Comparison of ENCODE assay signal across 37 cellular contexts in the genomic region with DNA sequence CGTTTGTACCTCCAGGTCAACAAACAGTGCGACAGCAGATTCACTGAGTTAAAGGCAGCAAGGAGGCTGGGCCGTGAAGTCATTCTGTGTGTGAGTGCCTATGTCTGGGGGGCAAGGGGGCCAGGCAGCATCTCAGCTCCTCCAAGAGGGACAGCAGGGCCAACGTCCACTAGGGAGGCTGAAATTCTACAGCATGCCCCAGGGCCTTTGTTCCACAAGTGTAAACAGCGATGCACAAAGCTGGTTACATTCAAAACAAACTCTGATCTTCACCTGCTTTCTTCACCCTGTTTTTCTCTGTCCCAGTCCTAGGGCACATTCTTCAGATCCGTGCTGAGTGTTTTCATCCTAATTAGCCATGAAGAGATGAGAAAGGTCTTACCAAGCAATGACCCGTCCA.
"Had no signal": no experiment of that assay in that cellular context is flagged by ENCODE, and none has a peak within 500 bp of the region (broad histone marks: within the 10 kb centered on the region; RNA-seq: fewer than 3 reads in every experiment).

No MANE protein-coding gene starts in this region.

- H3K9me3 Mint-ChIP-seq: activated CD4-positive, alpha-beta memory T cell treated with anti-CD3 and anti-CD28 coated beads for 36 hours; activated CD4-positive, alpha-beta T cell treated with anti-CD3 and anti-CD28 coated beads, Interleukin-2, amount 10 ng/mL, durations not matched to agents 24 days and 14 days; activated naive CD4-positive, alpha-beta T cell treated with anti-CD3 and anti-CD28 coated beads for 36 hours; activated naive CD8-positive, alpha-beta T cell treated with anti-CD3 and anti-CD28 coated beads, Interleukin-2, amount 10 ng/mL, durations not matched to agents 7 days and 5 days; activated naive CD8-positive, alpha-beta T cell treated with anti-CD3 and anti-CD28 coated beads, Interleukin-2, amount 50 U/mL, for 24 hours; activated T-cell treated with anti-CD3 and anti-CD28 coated beads, Interleukin-2, amount 50 U/mL, for 4 hours; activated T-helper 1 cell treated with anti-CD3 and anti-CD28 coated beads, Interleukin-12 subunit alpha, Interleukin-12 subunit beta, Interleukin-2, Interleukin-4 antibody, amounts not matched to agents 30 ng/mL and 10 ng/mL and 1 ng/mL, durations not matched to agents 14 hours and 24 hours and 36 hours; activated T-helper 17 cell treated with anti-CD3 and anti-CD28 coated beads, Interleukin-2, amount 50 U/mL, for 72 hours; central memory CD8-positive, alpha-beta T cell; T-helper 1 cell treated with Interleukin-12 subunit alpha and Interleukin-12 subunit beta and Interleukin-4 antibody, amounts not matched to agents 30 μg/mL and 1 μg/mL, for 36 hours; T-helper 2 cell treated with Interferon-gamma antibody and Interleukin-4, amounts not matched to agents 5 μg/mL and 100 μg/mL, for 36 hours had no signal

- H3K27ac ChIP-seq: ascending aorta, cardiac muscle cell, VCaP had no signal

- H3K4me3 ChIP-seq: ascending aorta, cardiac muscle cell had no signal

- ATAC-seq: activated CD8-positive, alpha-beta T cell treated with anti-CD3 and anti-CD28 coated beads for 36 hours; activated naive CD8-positive, alpha-beta T cell treated with anti-CD3 and anti-CD28 coated beads, Interleukin-2, amount 50 U/mL, for 24 hours; activated T-cell treated with anti-CD3 and anti-CD28 coated beads, Interleukin-2, amount 50 U/mL, for 4 hours; activated T-cell treated with anti-CD3 and anti-CD28 coated beads, Interleukin-2, amount 50 U/mL, for 72 hours; activated T-helper 17 cell treated with anti-CD3 and anti-CD28 coated beads, Interleukin-2, amount 50 U/mL, for 72 hours had no signal

- H3K36me3 ChIP-seq: cardiac muscle cell had no signal

- H3K9me3 ChIP-seq: ascending aorta had no signal

- H3K36me3 Mint-ChIP-seq: activated CD4-positive, alpha-beta memory T cell treated with anti-CD3 and anti-CD28 coated beads for 36 hours; activated naive CD8-positive, alpha-beta T cell treated with anti-CD3 and anti-CD28 coated beads, Interleukin-2, amount 10 ng/mL, durations not matched to agents 7 days and 5 days had no signal

- H3K27me3 Mint-ChIP-seq: activated CD8-positive, alpha-beta T cell treated with anti-CD3 and anti-CD28 coated beads for 36 hours; activated naive CD8-positive, alpha-beta T cell; activated naive CD8-positive, alpha-beta T cell treated with anti-CD3 and anti-CD28 coated beads, Interleukin-2, amount 50 U/mL, for 24 hours; brain had no signal

- H3K27ac Mint-ChIP-seq: activated B cell treated with CpG ODN at 0.5 μM for 24 hours; activated CD4-positive, alpha-beta memory T cell treated with anti-CD3 and anti-CD28 coated beads for 36 hours; activated CD4-positive, alpha-beta T cell treated with anti-CD3 and anti-CD28 coated beads, Interleukin-2, amount 10 ng/mL, durations not matched to agents 24 days and 14 days; activated CD8-positive, alpha-beta T cell treated with anti-CD3 and anti-CD28 coated beads for 36 hours; activated naive CD4-positive, alpha-beta T cell treated with anti-CD3 and anti-CD28 coated beads for 36 hours; activated naive CD8-positive, alpha-beta T cell; activated naive CD8-positive, alpha-beta T cell treated with anti-CD3 and anti-CD28 coated beads, Interleukin-2, amount 10 ng/mL, durations not matched to agents 7 days and 5 days; activated naive CD8-positive, alpha-beta T cell treated with anti-CD3 and anti-CD28 coated beads, Interleukin-2, amount 50 U/mL, for 24 hours; activated T-cell treated with anti-CD3 and anti-CD28 coated beads, Interleukin-2, amount 50 U/mL, for 72 hours; activated T-helper 1 cell treated with anti-CD3 and anti-CD28 coated beads, Interleukin-12 subunit alpha, Interleukin-12 subunit beta, Interleukin-2, Interleukin-4 antibody, amounts not matched to agents 30 ng/mL and 10 ng/mL and 1 ng/mL, durations not matched to agents 14 hours and 24 hours and 36 hours; activated T-helper 17 cell treated with anti-CD3 and anti-CD28 coated beads, Interleukin-2, amount 50 U/mL, for 72 hours; T-helper 1 cell treated with Interleukin-12 subunit alpha and Interleukin-12 subunit beta and Interleukin-4 antibody, amounts not matched to agents 30 μg/mL and 1 μg/mL, for 36 hours; T-helper 2 cell treated with Interferon-gamma antibody and Interleukin-4, amounts not matched to agents 5 μg/mL and 100 μg/mL, for 36 hours had no signal

- H3K4me3 Mint-ChIP-seq: activated B cell treated with CpG ODN at 0.5 μM for 24 hours; activated CD4-positive, alpha-beta memory T cell treated with anti-CD3 and anti-CD28 coated beads for 36 hours; activated CD4-positive, alpha-beta T cell treated with anti-CD3 and anti-CD28 coated beads, Interleukin-2, amount 10 ng/mL, durations not matched to agents 24 days and 14 days; activated CD8-positive, alpha-beta T cell treated with anti-CD3 and anti-CD28 coated beads for 36 hours; activated naive CD4-positive, alpha-beta T cell treated with anti-CD3 and anti-CD28 coated beads for 36 hours; activated naive CD8-positive, alpha-beta T cell; activated naive CD8-positive, alpha-beta T cell treated with anti-CD3 and anti-CD28 coated beads, Interleukin-2, amount 10 ng/mL, durations not matched to agents 7 days and 5 days; activated naive CD8-positive, alpha-beta T cell treated with anti-CD3 and anti-CD28 coated beads, Interleukin-2, amount 50 U/mL, for 24 hours; activated T-cell treated with anti-CD3 and anti-CD28 coated beads, Interleukin-2, amount 50 U/mL, for 4 hours; activated T-cell treated with anti-CD3 and anti-CD28 coated beads, Interleukin-2, amount 50 U/mL, for 72 hours; activated T-helper 1 cell treated with anti-CD3 and anti-CD28 coated beads, Interleukin-12 subunit alpha, Interleukin-12 subunit beta, Interleukin-2, Interleukin-4 antibody, amounts not matched to agents 30 ng/mL and 10 ng/mL and 1 ng/mL, durations not matched to agents 14 hours and 24 hours and 36 hours; activated T-helper 17 cell treated with anti-CD3 and anti-CD28 coated beads, Interleukin-2, amount 50 U/mL, for 72 hours; brain; central memory CD8-positive, alpha-beta T cell; T-helper 1 cell treated with Interleukin-12 subunit alpha and Interleukin-12 subunit beta and Interleukin-4 antibody, amounts not matched to agents 30 μg/mL and 1 μg/mL, for 36 hours; T-helper 2 cell treated with Interferon-gamma antibody and Interleukin-4, amounts not matched to agents 5 μg/mL and 100 μg/mL, for 36 hours had no signal

- H3K4me1 ChIP-seq: ascending aorta had no signal

- DNase-seq: activated B cell treated with CpG ODN at 0.5 μM for 24 hours; activated CD4-positive, alpha-beta memory T cell treated with anti-CD3 and anti-CD28 coated beads for 36 hours; activated CD4-positive, alpha-beta T cell treated with anti-CD3 and anti-CD28 coated beads for 4 hours; activated CD4-positive, alpha-beta T cell treated with anti-CD3 and anti-CD28 coated beads, Interleukin-2, amount 10 ng/mL, durations not matched to agents 24 days and 14 days; activated CD4-positive, alpha-beta T cell treated with anti-CD3 and anti-CD28 coated beads, Interleukin-2, amount 50 U/mL, for 1 hour; activated CD4-positive, alpha-beta T cell treated with anti-CD3 and anti-CD28 coated beads, Interleukin-2, amount 50 U/mL, for 4 hours; activated CD4-positive, CD25-positive, alpha-beta regulatory T cell treated with anti-CD3 and anti-CD28 coated beads, Interleukin-2, amount 50 U/mL, for 72 hours; activated CD8-positive, alpha-beta memory T cell treated with anti-CD3 and anti-CD28 coated beads, Interleukin-2, amount 50 U/mL, for 4 hours; activated CD8-positive, alpha-beta T cell treated with anti-CD3 and anti-CD28 coated beads for 36 hours; activated effector memory CD4-positive, alpha-beta T cell treated with anti-CD3 and anti-CD28 coated beads, Interleukin-2, amount 50 U/mL, for 16 hours; activated gamma-delta T cell treated with Interleukin-2 at 50 U/mL for 16 hours; activated naive CD4-positive, alpha-beta T cell; activated naive CD4-positive, alpha-beta T cell treated with anti-CD3 and anti-CD28 coated beads for 36 hours; activated naive CD4-positive, alpha-beta T cell treated with anti-CD3 and anti-CD28 coated beads, Interleukin-2, amount 50 U/mL, for 16 hours; activated naive CD8-positive, alpha-beta T cell treated with anti-CD3 and anti-CD28 coated beads, Interleukin-2, amount 10 ng/mL, durations not matched to agents 7 days and 5 days; activated naive CD8-positive, alpha-beta T cell treated with anti-CD3 and anti-CD28 coated beads, Interleukin-2, amount 50 U/mL, for 24 hours; activated T-cell treated with anti-CD3 and anti-CD28 coated beads for 4 hours; activated T-cell treated with anti-CD3 and anti-CD28 coated beads, Interleukin-2, amount 50 U/mL, for 1 hour; activated T-cell treated with anti-CD3 and anti-CD28 coated beads, Interleukin-2, amount 50 U/mL, for 4 hours; activated T-cell treated with anti-CD3 and anti-CD28 coated beads, Interleukin-2, amount 50 U/mL, for 72 hours; amygdala; anterior cingulate cortex; caudate nucleus; cerebellar nuclear complex; T-helper 1 cell; T-helper 2 cell; T-helper 9 cell had no signal

- H3K4me1 Mint-ChIP-seq: activated CD4-positive, alpha-beta T cell treated with anti-CD3 and anti-CD28 coated beads, Interleukin-2, amount 10 ng/mL, durations not matched to agents 24 days and 14 days; activated naive CD8-positive, alpha-beta T cell treated with anti-CD3 and anti-CD28 coated beads, Interleukin-2, amount 50 U/mL, for 24 hours; activated T-helper 17 cell treated with anti-CD3 and anti-CD28 coated beads, Interleukin-2, amount 50 U/mL, for 72 hours; central memory CD8-positive, alpha-beta T cell had no signal

- H3K27me3 ChIP-seq: ascending aorta, cardiac muscle cell had no signal
